8 cellular contexts compared by ENCODE assay signal in genomic region chr9:128361296-128361980, GRCh38. TPM values are rescaled to one million over a fixed set of nuclear protein-coding genes. Genes with fewer than 3 reads are reported as not detected.
DNase-seq lines count a peak whose midpoint lies in the region; ATAC-seq, FAIRE-seq and TF ChIP-seq lines count a peak whose summit lies in the region.

No MANE protein-coding gene starts in this region.

- H3K36me3 Mint-ChIP-seq in mesothelial cell of epicardium: no peaks in the 10 kb centered on the region

- POLR2A ChIA-PET in K562 (lab: Yijun Ruan, JAX): interaction anchor here (0.5 to 2.8 kb wide), 6 partner anchors 9 to 84 kb away, joined by 3 to 11 read pairs (median 3); partner anchors contain the start of gene URM1

- peaks cover 0 to 29% (median 22%) of the 10 kb centered on the region in 12 donors for H3K4me1 ChIP-seq in heart left ventricle
- H3K4me1 ChIP-seq in K562 (replicated peaks in 1 of 2; ENCODE audit: control insufficient read depth in 2 of 2, insufficient read depth in 2 of 2, low read length in 2 of 2): peaks cover 15 to 48% of the 10 kb centered on the region in 2 experiments; a peak in 4 of 5 replicates
- peaks cover 33% of the 10 kb centered on the region for H3K4me1 ChIP-seq in vagina

- intact Hi-C loops in heart left ventricle (cut with DNase I) (loop anchor here in 5 of 10 donors (2.0 to 10.0 kb wide), 5 partner anchors 51 to 263 kb away; partner anchors contain the start of gene GLE1 (in 1 of the 5)), cardiac septum (cut with DNase I) (no loop called here), K562 (cut with micrococcal nuclease) (loop anchor here (10.0 kb wide), 1 partner anchor 193 kb away; the partner anchor contains the start of gene SPTAN1), vagina (cut with DNase I) (loop anchor here (10.0 kb wide), 1 partner anchor 53 kb away; no protein-coding TSS in a partner anchor)

- CTCF ChIA-PET in K562 (lab: Yijun Ruan, JAX; ENCODE audit: low intra/inter-chr PET ratio): interaction anchor here (0.7 to 4.6 kb wide), 5 partner anchors 49 to 249 kb away, joined by 3 to 37 read pairs (median 5); no protein-coding TSS in a partner anchor

- H3K9me1 ChIP-seq in K562 (ENCODE audit: control insufficient read depth, insufficient read depth, low read length): no peaks in the 10 kb centered on the region

- H3K27me3 Mint-ChIP-seq in mesothelial cell of epicardium (ENCODE audit: low read depth): no peaks in the 10 kb centered on the region

- H3K27me3 ChIP-seq in heart left ventricle: no peaks in the 10 kb centered on the region
- H3K27me3 ChIP-seq in K562 (ENCODE audit: control insufficient read depth in 2 of 2, insufficient read depth in 2 of 2, low read length in 2 of 2): no peaks in the 10 kb centered on the region
- H3K27me3 ChIP-seq in vagina: no peaks in the 10 kb centered on the region

- peak overlapping the region; percentile 71 for H3K4me3 Mint-ChIP-seq in mesothelial cell of epicardium

- no peak for TF ChIP-seq CTCF in heart left ventricle (IDR thresholded peaks at IDR 0.05)
- no peak for TF ChIP-seq CTCF in K562 (IDR thresholded peaks at IDR 0.05 in 2 of 3, conservative IDR thresholded peaks at IDR 0.05 in 1 of 3; ENCODE audit: insufficient read depth in 2 of 3, low read depth in 1 of 3, low read length in 3 of 3)
- no peak for TF ChIP-seq CTCF in mesothelial cell of epicardium (IDR thresholded peaks at IDR 0.05; ENCODE audit: unreplicated experiment)
- TF ChIP-seq CTCF in vagina (IDR thresholded peaks at IDR 0.05): no peak

- H3K27ac Mint-ChIP-seq in mesothelial cell of epicardium: peak overlapping the region; percentile 91

- H3K9me3 Mint-ChIP-seq in mesothelial cell of epicardium: no peaks in the 10 kb centered on the region

- peak in 3 of 4 donors; percentile 4 to 48 (median 14) for ATAC-seq in heart left ventricle
- no peak for ATAC-seq in K562

- H3K36me3 ChIP-seq in heart left ventricle: peaks cover 0 to 22% (median 9%) of the 10 kb centered on the region in 9 donors
- H3K36me3 ChIP-seq in K562 (ENCODE audit: control insufficient read depth, insufficient read depth, low read length): peaks cover 8% of the 10 kb centered on the region; the same call in 1 of the 3 replicates
- H3K36me3 ChIP-seq in vagina: peaks cover 0 to 7% of the 10 kb centered on the region in 2 donors

- H3K9me3 ChIP-seq in heart left ventricle: no peaks in the 10 kb centered on the region
- no peaks in the 10 kb centered on the region for H3K9me3 ChIP-seq in K562 (replicated peaks; ENCODE audit: control insufficient read depth, insufficient read depth, low read depth, low read length)
- no peaks in the 10 kb centered on the region for H3K9me3 ChIP-seq in vagina

- no peaks in the 10 kb centered on the region for H3K79me2 ChIP-seq in K562 (ENCODE audit: control insufficient read depth, insufficient read depth, low read length)

- DNase-seq in heart left ventricle (peak in 1 of 5 donors; percentile 18), cardiac septum (ENCODE audit: low spot score) (no peak), K562 (ENCODE audit: extremely low read depth in 1 of 4, low spot score in 3 of 4) (no peak), mesothelial cell of epicardium (ENCODE audit: low spot score in 2 of 2, unreplicated experiment in 2 of 2) (peak in 1 of 2 experiments; percentile 40), vagina (ENCODE audit: extremely low spot score in 2 of 2) (no peak), nucleus accumbens (lab: John Stamatoyannopoulos, UW) (no peak), GM12892 (ENCODE audit: insufficient read length) (no peak), NCI-H82 treated with DMSO at 0.1 percent for 48 hours (lab: John Stamatoyannopoulos, UW; ENCODE audit: unreplicated experiment) (no peak)

- no peaks in the 10 kb centered on the region for H4K20me1 ChIP-seq in K562 (replicated peaks; ENCODE audit: control insufficient read depth, insufficient read depth, low read length)

- no peak for TF ChIP-seq POLR2A in heart left ventricle (IDR thresholded peaks at IDR 0.05)
- no peak for TF ChIP-seq POLR2A in K562 (conservative IDR thresholded peaks at IDR 0.05)
- no peak for TF ChIP-seq POLR2A in vagina (IDR thresholded peaks at IDR 0.05)
- TF ChIP-seq POLR2A in GM12892 (IDR thresholded peaks at IDR 0.05; ENCODE audit: low read depth, low read length): no peak

- BruUV-seq in K562 (replicated peaks; lab: Mats Ljungman, UMichigan): no TSS peak

- H3K4me3 ChIP-seq in heart left ventricle: peak overlapping the region in 11 of 12 donors; percentile 18 to 65 (median 50)
- H3K4me3 ChIP-seq in K562: no peak overlapping the region
- peak overlapping the region; percentile 36 to 41 for H3K4me3 ChIP-seq in vagina

- H3K4me1 Mint-ChIP-seq in mesothelial cell of epicardium: peaks cover 15% of the 10 kb centered on the region

- H3K9ac ChIP-seq in K562 (ENCODE audit: insufficient read depth in 1 of 2, low read depth in 2 of 2, low read length in 2 of 2): peak overlapping the region in 1 of 2 experiments; percentile 59; a peak in 3 of 4 replicates

- no peak for TF ChIP-seq RAD21 in K562 (CRISPR knock-in tag; conservative IDR thresholded peaks at IDR 0.05 in 1 of 2, IDR thresholded peaks at IDR 0.05 in 1 of 2)

- FAIRE-seq in K562 (lab: Jason Lieb, UNC) (no peak), GM12892 (lab: Jason Lieb, UNC) (no peak)

- peak overlapping the region; percentile 61 for H3K4me2 ChIP-seq in K562 (ENCODE audit: insufficient read depth, low read length)

- 50 to 65% (median 55%) methylated on average over 13 to 14 of the region's 14 CpGs for WGBS in heart left ventricle, 4 donors
- 47% methylated on average over 13 of the region's 14 CpGs for WGBS in K562 (ENCODE audit: insufficient coverage, low coverage, missing lambda C conversion rate)

- H3K27ac ChIP-seq in heart left ventricle (peak overlapping the region; percentile 1 to 75 (median 58)), K562 (ENCODE audit: extremely low read depth, low read depth, low read length) (no peak overlapping the region), vagina (peak overlapping the region; percentile 75)

- in situ Hi-C loops in K562 (cut with MboI): loop anchor here (25.0 kb wide), 1 partner anchor 599 kb away; no protein-coding TSS in a partner anchor

- no peak for TF ChIP-seq EP300 in K562 (IDR thresholded peaks at IDR 0.05; ENCODE audit: low read length)

- peak overlapping the region; percentile 84 for H2AFZ ChIP-seq in K562 (ENCODE audit: low read depth, low read length)

RNA-seq across cellular contexts. Expression of gene URM1, which starts 9.7 kb away (rescaled TPM):
- total RNA-seq in heart left ventricle: 10 to 100 TPM; 34.4 to 55.5 (median 45.4) TPM
- 10 to 100 TPM; 30.2 to 85.6 TPM for polyA plus RNA-seq in heart left ventricle
- 49.5 TPM for total RNA-seq in cardiac septum
- total RNA-seq in K562 (2011; cell fraction: chromatin; rRNA removed; ENCODE audit: low replicate concordance): 21.1 and 48.4 TPM in 2 replicates
- 27.8 and 30.0 TPM in 2 replicates for total RNA-seq in K562 (2011; cell fraction: nucleolus; rRNA removed)
- 33.7 and 46.3 TPM in 2 replicates for total RNA-seq in K562 (2011; cell fraction: nucleoplasm; rRNA removed)
- 53.3 and 68.0 TPM in 2 replicates for total RNA-seq in K562 (2014; rRNA removed)
- 25.4 and 35.7 TPM in 2 replicates for total RNA-seq in K562 (2014; rRNA removed; fragmentation: Illumina TruSeq; extraction: Trizol)
- 33.7 and 37.3 TPM in 2 replicates for total RNA-seq in K562 (2015; rRNA removed; fragmentation: Illumina TruSeq; extraction: Trizol)
- 82.0 and 83.8 TPM in 2 replicates for total RNA-seq in K562 (2021)
- 57.0 and 74.4 TPM in 2 replicates for polyA plus RNA-seq in K562 (2011; rRNA removed)
- 67.6 and 87.3 TPM in 2 replicates for polyA plus RNA-seq in K562 (2011; cell fraction: cytosol; rRNA removed)
- polyA plus RNA-seq in K562 (2011; cell fraction: nucleus; rRNA removed): 57.5 and 83.7 TPM in 2 replicates
- polyA plus RNA-seq in K562 (2012): 87.7 and 104 TPM in 2 replicates
- 88.9 and 90.6 TPM in 2 replicates for polyA plus RNA-seq in K562 (2014; fragmentation: Illumina TruSeq; extraction: Trizol)
- polyA plus RNA-seq in K562 (2014; fragmentation: Nextera tagmentation; extraction: Ambion mirVana): 10 to 100 TPM; 10.1 to 24.7 TPM
- 72.1 and 81.3 TPM in 2 replicates for polyA plus RNA-seq in K562 (2014; rRNA removed)
- 19.9 and 27.1 TPM in 2 replicates for polyA minus RNA-seq in K562 (2011; rRNA and poly(A)+ RNA removed)
- polyA minus RNA-seq in K562 (2011; cell fraction: cytosol; rRNA and poly(A)+ RNA removed): 25.8 and 28.1 TPM in 2 replicates
- 8.9 and 11.1 TPM in 2 replicates for polyA minus RNA-seq in K562 (2011; cell fraction: nucleus; rRNA and poly(A)+ RNA removed)
- 46.6 to 54.9 TPM (median 51.5 TPM) in 3 replicates for total RNA-seq in mesothelial cell of epicardium
- 15.2 TPM for total RNA-seq in vagina
- 41.0 TPM for polyA plus RNA-seq in GM12892 (2012; ENCODE audit: missing spikeins)

RNA-seq across cellular contexts. Expression of gene SLC27A4, which starts 21.1 kb away (rescaled TPM):
- 10 to 100 TPM; 10.7 to 36.1 (median 17.8) TPM for total RNA-seq in heart left ventricle
- polyA plus RNA-seq in heart left ventricle: 10 to 100 TPM; 25.9 to 48.8 TPM
- total RNA-seq in cardiac septum: 17.4 TPM
- 17.5 and 64.2 TPM in 2 replicates for total RNA-seq in K562 (2011; cell fraction: chromatin; rRNA removed; ENCODE audit: low replicate concordance)
- 92.4 and 92.8 TPM in 2 replicates for total RNA-seq in K562 (2011; cell fraction: nucleolus; rRNA removed)
- 47.7 and 49.9 TPM in 2 replicates for total RNA-seq in K562 (2011; cell fraction: nucleoplasm; rRNA removed)
- 22.6 and 36.7 TPM in 2 replicates for total RNA-seq in K562 (2014; rRNA removed)
- 6.1 and 8.1 TPM in 2 replicates for total RNA-seq in K562 (2014; rRNA removed; fragmentation: Illumina TruSeq; extraction: Trizol)
- 14.0 TPM in 2 replicates for total RNA-seq in K562 (2015; rRNA removed; fragmentation: Illumina TruSeq; extraction: Trizol)
- total RNA-seq in K562 (2021): 31.6 and 35.7 TPM in 2 replicates
- polyA plus RNA-seq in K562 (2011; rRNA removed): 7.9 and 9.1 TPM in 2 replicates
- 7.6 and 19.7 TPM in 2 replicates for polyA plus RNA-seq in K562 (2011; cell fraction: cytosol; rRNA removed)
- 19.2 and 31.8 TPM in 2 replicates for polyA plus RNA-seq in K562 (2011; cell fraction: nucleus; rRNA removed)
- 16.1 and 21.6 TPM in 2 replicates for polyA plus RNA-seq in K562 (2012)
- polyA plus RNA-seq in K562 (2014; fragmentation: Illumina TruSeq; extraction: Trizol): 16.1 and 22.7 TPM in 2 replicates
- polyA plus RNA-seq in K562 (2014; fragmentation: Nextera tagmentation; extraction: Ambion mirVana): under 1 TPM; 0.25 to 0.92 TPM
- polyA plus RNA-seq in K562 (2014; rRNA removed): 16.0 and 18.1 TPM in 2 replicates
- 6.0 and 10.4 TPM in 2 replicates for polyA minus RNA-seq in K562 (2011; rRNA and poly(A)+ RNA removed)
- polyA minus RNA-seq in K562 (2011; cell fraction: cytosol; rRNA and poly(A)+ RNA removed): 14.8 and 16.7 TPM in 2 replicates
- 8.0 and 9.6 TPM in 2 replicates for polyA minus RNA-seq in K562 (2011; cell fraction: nucleus; rRNA and poly(A)+ RNA removed)
- total RNA-seq in mesothelial cell of epicardium: 18.5 to 19.9 TPM (median 19.0 TPM) in 3 replicates
- total RNA-seq in vagina: 28.0 TPM
- polyA plus RNA-seq in GM12892 (2012; ENCODE audit: missing spikeins): 2.8 TPM

RNA-seq across cellular contexts. Expression of gene COQ4, which starts 38.8 kb away (rescaled TPM):
- total RNA-seq in heart left ventricle (10 to 100 TPM; 19.0 to 43.2 (median 29.8) TPM), cardiac septum (25.9 TPM), K562 (2014; rRNA removed) (104 and 150 TPM in 2 replicates), K562 (2014; rRNA removed; fragmentation: Illumina TruSeq; extraction: Trizol) (44.3 and 48.5 TPM in 2 replicates), K562 (2015; rRNA removed; fragmentation: Illumina TruSeq; extraction: Trizol) (66.2 and 67.2 TPM in 2 replicates), K562 (2021) (102 and 107 TPM in 2 replicates), mesothelial cell of epicardium (53.7 to 56.2 TPM (median 55.4 TPM) in 3 replicates), vagina (42.0 TPM)
- polyA plus RNA-seq in heart left ventricle (10 to 100 TPM; 32.2 to 38.1 TPM), K562 (2011; rRNA removed) (113 and 117 TPM in 2 replicates), K562 (2014; fragmentation: Illumina TruSeq; extraction: Trizol) (58.3 and 90.4 TPM in 2 replicates), K562 (2014; fragmentation: Nextera tagmentation; extraction: Ambion mirVana) (10 to 100 TPM in 1 of 2 experiments, 1 to 10 TPM in 1; 9.1 to 11.3 TPM), K562 (2014; rRNA removed) (135 and 140 TPM in 2 replicates)
- 241 and 561 TPM in 2 replicates for total RNA-seq in K562 (2011; cell fraction: chromatin; rRNA removed; ENCODE audit: low replicate concordance)
- total RNA-seq in K562 (2011; cell fraction: nucleolus; rRNA removed): 334 and 386 TPM in 2 replicates
- 352 and 440 TPM in 2 replicates for total RNA-seq in K562 (2011; cell fraction: nucleoplasm; rRNA removed)
- polyA plus RNA-seq in K562 (2011; cell fraction: cytosol; rRNA removed): 145 and 208 TPM in 2 replicates
- polyA plus RNA-seq in K562 (2011; cell fraction: nucleus; rRNA removed): 338 and 468 TPM in 2 replicates
- polyA plus RNA-seq in K562 (2012): 113 and 151 TPM in 2 replicates
- polyA minus RNA-seq in K562 (2011; rRNA and poly(A)+ RNA removed): 65.9 and 102 TPM in 2 replicates
- 42.5 and 67.8 TPM in 2 replicates for polyA minus RNA-seq in K562 (2011; cell fraction: cytosol; rRNA and poly(A)+ RNA removed)
- polyA minus RNA-seq in K562 (2011; cell fraction: nucleus; rRNA and poly(A)+ RNA removed): 110 and 139 TPM in 2 replicates
- polyA plus RNA-seq in GM12892 (2012; ENCODE audit: missing spikeins): 24.3 TPM

RNA-seq across cellular contexts. Expression of gene TRUB2, which starts 39.2 kb away (rescaled TPM):
- 10 to 100 TPM; 12.9 to 49.7 (median 34.5) TPM for total RNA-seq in heart left ventricle
- 10 to 100 TPM; 25.3 to 25.6 TPM for polyA plus RNA-seq in heart left ventricle
- total RNA-seq in cardiac septum: 30.7 TPM
- total RNA-seq in K562 (2011; cell fraction: chromatin; rRNA removed; ENCODE audit: low replicate concordance): 35.5 and 103 TPM in 2 replicates
- total RNA-seq in K562 (2011; cell fraction: nucleolus; rRNA removed): 64.2 and 80.4 TPM in 2 replicates
- 48.8 and 49.1 TPM in 2 replicates for total RNA-seq in K562 (2011; cell fraction: nucleoplasm; rRNA removed)
- total RNA-seq in K562 (2014; rRNA removed): 46.0 and 90.9 TPM in 2 replicates
- 43.0 and 63.0 TPM in 2 replicates for total RNA-seq in K562 (2014; rRNA removed; fragmentation: Illumina TruSeq; extraction: Trizol)
- total RNA-seq in K562 (2015; rRNA removed; fragmentation: Illumina TruSeq; extraction: Trizol): 72.7 and 74.7 TPM in 2 replicates
- total RNA-seq in K562 (2021): 91.3 and 104 TPM in 2 replicates
- polyA plus RNA-seq in K562 (2011; rRNA removed): 64.4 and 79.2 TPM in 2 replicates
- 56.0 and 75.1 TPM in 2 replicates for polyA plus RNA-seq in K562 (2011; cell fraction: cytosol; rRNA removed)
- 31.6 and 47.8 TPM in 2 replicates for polyA plus RNA-seq in K562 (2011; cell fraction: nucleus; rRNA removed)
- polyA plus RNA-seq in K562 (2012): 64.7 and 97.4 TPM in 2 replicates
- 110 and 117 TPM in 2 replicates for polyA plus RNA-seq in K562 (2014; fragmentation: Illumina TruSeq; extraction: Trizol)
- 10 to 100 TPM in 1 of 2 experiments, 1 to 10 TPM in 1; 9.3 to 24.2 TPM for polyA plus RNA-seq in K562 (2014; fragmentation: Nextera tagmentation; extraction: Ambion mirVana)
- 56.7 and 89.1 TPM in 2 replicates for polyA plus RNA-seq in K562 (2014; rRNA removed)
- 43.1 and 50.2 TPM in 2 replicates for polyA minus RNA-seq in K562 (2011; rRNA and poly(A)+ RNA removed)
- 49.8 and 67.6 TPM in 2 replicates for polyA minus RNA-seq in K562 (2011; cell fraction: cytosol; rRNA and poly(A)+ RNA removed)
- polyA minus RNA-seq in K562 (2011; cell fraction: nucleus; rRNA and poly(A)+ RNA removed): 19.1 and 26.8 TPM in 2 replicates
- total RNA-seq in mesothelial cell of epicardium: 27.8 to 29.8 TPM (median 29.3 TPM) in 3 replicates
- 11.3 TPM for total RNA-seq in vagina
- 24.5 TPM for polyA plus RNA-seq in GM12892 (2012; ENCODE audit: missing spikeins)

RNA-seq across cellular contexts. Expression of gene CERCAM, which starts 59.2 kb away (rescaled TPM):
- total RNA-seq in heart left ventricle (10 to 100 TPM in 7 of 9 donors, 1 to 10 TPM in 2; 5.9 to 30.0 (median 11.8) TPM), cardiac septum (16.6 TPM), K562 (2014; rRNA removed) (18.0 and 20.6 TPM in 2 replicates), K562 (2014; rRNA removed; fragmentation: Illumina TruSeq; extraction: Trizol) (4.2 and 5.0 TPM in 2 replicates), K562 (2015; rRNA removed; fragmentation: Illumina TruSeq; extraction: Trizol) (18.3 and 19.0 TPM in 2 replicates), K562 (2021) (22.2 and 24.0 TPM in 2 replicates), mesothelial cell of epicardium (134 to 143 TPM (median 141 TPM) in 3 replicates), vagina (36.1 TPM)
- polyA plus RNA-seq in heart left ventricle (10 to 100 TPM in 1 of 2 donors, 1 to 10 TPM in 1; 5.3 to 10.7 TPM), K562 (2011; rRNA removed) (18.8 and 39.4 TPM in 2 replicates), K562 (2014; fragmentation: Illumina TruSeq; extraction: Trizol) (10.5 and 14.0 TPM in 2 replicates), K562 (2014; fragmentation: Nextera tagmentation; extraction: Ambion mirVana) (1 to 10 TPM in 1 of 2 experiments, under 1 TPM in 1; 0.75 to 1.3 TPM), K562 (2014; rRNA removed) (21.9 and 26.4 TPM in 2 replicates)
- 27.2 and 83.8 TPM in 2 replicates for total RNA-seq in K562 (2011; cell fraction: chromatin; rRNA removed; ENCODE audit: low replicate concordance)
- total RNA-seq in K562 (2011; cell fraction: nucleolus; rRNA removed): 70.3 and 82.2 TPM in 2 replicates
- total RNA-seq in K562 (2011; cell fraction: nucleoplasm; rRNA removed): 35.6 and 47.3 TPM in 2 replicates
- polyA plus RNA-seq in K562 (2011; cell fraction: cytosol; rRNA removed): 55.2 and 92.4 TPM in 2 replicates
- 56.0 and 58.6 TPM in 2 replicates for polyA plus RNA-seq in K562 (2011; cell fraction: nucleus; rRNA removed)
- 25.6 and 35.2 TPM in 2 replicates for polyA plus RNA-seq in K562 (2012)
- polyA minus RNA-seq in K562 (2011; rRNA and poly(A)+ RNA removed): 10.7 and 11.9 TPM in 2 replicates
- 15.5 and 37.0 TPM in 2 replicates for polyA minus RNA-seq in K562 (2011; cell fraction: cytosol; rRNA and poly(A)+ RNA removed)
- 16.7 and 23.5 TPM in 2 replicates for polyA minus RNA-seq in K562 (2011; cell fraction: nucleus; rRNA and poly(A)+ RNA removed)
- polyA plus RNA-seq in GM12892 (2012; ENCODE audit: missing spikeins): 1.5 TPM
